Comparison of ENCODE assay signal across 39 cellular contexts in the genomic region with DNA sequence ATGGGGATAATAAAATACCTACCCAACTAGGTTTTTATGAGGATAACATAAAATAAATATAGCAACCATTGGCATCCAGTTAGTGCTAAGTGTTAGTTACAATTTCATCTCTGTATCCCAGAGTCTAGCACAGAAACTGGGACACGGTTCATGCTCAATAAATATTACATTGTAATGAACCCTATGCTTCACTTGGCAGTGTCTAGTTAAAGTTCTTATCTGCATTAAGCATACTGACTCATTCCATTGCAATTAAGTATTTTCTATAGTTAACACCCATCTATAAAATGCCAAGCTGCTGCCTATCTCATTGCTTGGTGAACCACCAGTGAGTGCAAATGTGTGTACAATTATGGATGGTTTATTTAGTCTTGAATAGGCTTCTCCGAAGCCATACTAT. TPM values are rescaled to one million over a fixed set of nuclear protein-coding genes. Genes with fewer than 3 reads are reported as not detected.
"Had no signal": no experiment of that assay in that cellular context is flagged by ENCODE, and none has a peak within 500 bp of the region (broad histone marks: within the 10 kb centered on the region; RNA-seq: fewer than 3 reads in every experiment).

No MANE protein-coding gene starts in this region.

- H3K4me3 ChIP-seq: ascending aorta, body of pancreas, breast epithelium, MG63, SJSA1 had no signal

- H3K27me3 ChIP-seq: ascending aorta, body of pancreas, breast epithelium, MG63, SJSA1 had no signal

- DNase-seq: activated CD4-positive, alpha-beta memory T cell treated with anti-CD3 and anti-CD28 coated beads, Interleukin-2, amount 10 ng/mL, durations not matched to agents 7 days and 5 days; activated CD4-positive, alpha-beta T cell treated with anti-CD3 and anti-CD28 coated beads for 1 hour; activated CD4-positive, alpha-beta T cell treated with anti-CD3 and anti-CD28 coated beads for 48 hours; activated CD4-positive, CD25-positive, alpha-beta regulatory T cell; activated CD8-positive, alpha-beta memory T cell treated with anti-CD3 and anti-CD28 coated beads for 24 hours; activated CD8-positive, alpha-beta memory T cell treated with anti-CD3 and anti-CD28 coated beads, Interleukin-2, amount 10 ng/mL, durations not matched to agents 7 days and 5 days; activated CD8-positive, alpha-beta memory T cell treated with anti-CD3 and anti-CD28 coated beads, Interleukin-2, amount 50 U/mL, for 48 hours; activated effector memory CD4-positive, alpha-beta T cell treated with Interleukin-2 at 50 U/mL for 16 hours; activated naive CD4-positive, alpha-beta T cell; activated naive CD4-positive, alpha-beta T cell treated with anti-CD3 and anti-CD28 coated beads, Interleukin-2, amount 50 U/mL, for 16 hours; activated naive CD8-positive, alpha-beta T cell treated with anti-CD3 and anti-CD28 coated beads for 36 hours; activated T-cell treated with anti-CD3 and anti-CD28 coated beads, Interleukin-2, amount 50 U/mL, for 48 hours; amygdala; body of pancreas; Karpas-422; KBM-7; MG63; NCI-H1048; NCI-H1105 treated with DMSO at 0.1 percent for 48 hours; NCI-H1436; NCI-H1694 treated with DMSO at 0.1 percent for 48 hours; NCI-H2029; NCI-H2171; NCI-H510A; NCI-H526; NCI-H748 treated with DMSO at 0.1 percent for 48 hours; NK-92 treated with Interleukin-12 subunit alpha and Interleukin-12 subunit beta, amount 100 ng/mL, for 24 hours; SHP77; T-helper 1 cell; T-helper 2 cell; T-helper 9 cell; WERI-Rb-1 had no signal

- H3K36me3 ChIP-seq: ascending aorta, breast epithelium, MG63, WERI-Rb-1 had no signal

- H3K4me1 ChIP-seq: ascending aorta, body of pancreas, breast epithelium, SJSA1 had no signal

- H3K9me3 ChIP-seq: ascending aorta, body of pancreas, breast epithelium, MG63, SJSA1 had no signal

- ATAC-seq: activated CD8-positive, alpha-beta memory T cell treated with anti-CD3 and anti-CD28 coated beads, Interleukin-2, amount 10 ng/mL, durations not matched to agents 7 days and 5 days; body of pancreas; SK-N-SH treated with all-trans-retinoic acid at 6 μM for 48 hours had no signal

- H3K27ac ChIP-seq: ascending aorta, body of pancreas, breast epithelium, SJSA1, WERI-Rb-1 had no signal

RNA-seq across cellular contexts. Expression of gene WDR64, which starts 27.2 kb away (rescaled TPM):
- total RNA-seq: ascending aorta, body of pancreas, breast epithelium, cardiac septum, RPMI7951 had no signal
- polyA plus RNA-seq: adipose tissue had no signal
